ENCODE assay signal across 1 cellular context in the genomic region with DNA sequence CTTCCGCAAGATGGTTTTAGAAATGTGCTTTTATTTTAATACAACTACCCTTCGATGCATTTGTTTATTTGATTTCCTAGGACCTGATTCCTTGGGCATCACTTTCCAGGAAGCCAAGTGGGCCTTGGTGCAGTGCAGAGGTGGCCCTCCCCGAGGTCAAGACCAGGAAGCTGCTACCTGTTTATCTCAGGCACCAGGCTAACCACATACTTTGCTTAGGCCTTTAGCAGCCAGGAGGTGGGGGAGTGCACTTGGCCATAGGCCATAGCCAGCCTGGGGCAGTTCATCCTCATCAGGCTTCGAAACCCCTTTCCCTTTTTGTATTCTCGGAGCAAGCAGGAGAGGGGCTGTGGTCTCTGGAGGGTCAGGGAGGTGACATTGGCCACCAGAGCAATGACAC.
A peak's percentile ranks its signal among the peaks of the same experiment; 100 is the strongest.
TF ChIP-seq lines count a peak whose summit lies in the region.

No MANE protein-coding gene starts in this region.

TF ChIP-seq in GM12878, 131 proteins besides CTCF, POLR2A, EP300 and RAD21:
- TF ChIP-seq JUND (IDR thresholded peaks at IDR 0.05; ENCODE audit: low read depth, low read length), result no peak
- TF ChIP-seq, protein P1, sequence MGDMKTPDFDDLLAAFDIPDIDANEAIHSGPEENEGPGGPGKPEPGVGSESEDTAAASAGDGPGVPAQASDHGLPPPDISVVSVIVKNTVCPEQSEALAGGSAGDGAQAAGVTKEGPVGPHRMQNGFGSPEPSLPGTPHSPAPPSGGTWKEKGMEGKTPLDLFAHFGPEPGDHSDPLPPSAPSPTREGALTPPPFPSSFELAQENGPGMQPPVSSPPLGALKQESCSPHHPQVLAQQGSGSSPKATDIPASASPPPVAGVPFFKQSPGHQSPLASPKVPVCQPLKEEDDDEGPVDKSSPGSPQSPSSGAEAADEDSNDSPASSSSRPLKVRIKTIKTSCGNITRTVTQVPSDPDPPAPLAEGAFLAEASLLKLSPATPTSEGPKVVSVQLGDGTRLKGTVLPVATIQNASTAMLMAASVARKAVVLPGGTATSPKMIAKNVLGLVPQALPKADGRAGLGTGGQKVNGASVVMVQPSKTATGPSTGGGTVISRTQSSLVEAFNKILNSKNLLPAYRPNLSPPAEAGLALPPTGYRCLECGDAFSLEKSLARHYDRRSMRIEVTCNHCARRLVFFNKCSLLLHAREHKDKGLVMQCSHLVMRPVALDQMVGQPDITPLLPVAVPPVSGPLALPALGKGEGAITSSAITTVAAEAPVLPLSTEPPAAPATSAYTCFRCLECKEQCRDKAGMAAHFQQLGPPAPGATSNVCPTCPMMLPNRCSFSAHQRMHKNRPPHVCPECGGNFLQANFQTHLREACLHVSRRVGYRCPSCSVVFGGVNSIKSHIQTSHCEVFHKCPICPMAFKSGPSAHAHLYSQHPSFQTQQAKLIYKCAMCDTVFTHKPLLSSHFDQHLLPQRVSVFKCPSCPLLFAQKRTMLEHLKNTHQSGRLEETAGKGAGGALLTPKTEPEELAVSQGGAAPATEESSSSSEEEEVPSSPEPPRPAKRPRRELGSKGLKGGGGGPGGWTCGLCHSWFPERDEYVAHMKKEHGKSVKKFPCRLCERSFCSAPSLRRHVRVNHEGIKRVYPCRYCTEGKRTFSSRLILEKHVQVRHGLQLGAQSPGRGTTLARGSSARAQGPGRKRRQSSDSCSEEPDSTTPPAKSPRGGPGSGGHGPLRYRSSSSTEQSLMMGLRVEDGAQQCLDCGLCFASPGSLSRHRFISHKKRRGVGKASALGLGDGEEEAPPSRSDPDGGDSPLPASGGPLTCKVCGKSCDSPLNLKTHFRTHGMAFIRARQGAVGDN (IDR thresholded peaks at IDR 0.05), result no peak
- no peak for TF ChIP-seq WRNIP1 (IDR thresholded peaks at IDR 0.05; ENCODE audit: borderline replicate concordance, low read depth, low read length)
- TF ChIP-seq RUNX3 (IDR thresholded peaks at IDR 0.05; ENCODE audit: low read length), result peak; percentile 31; the same call in 1 of the 2 replicates
- TF ChIP-seq ZNF384 (IDR thresholded peaks at IDR 0.05; ENCODE audit: borderline replicate concordance, low read depth, low read length), result no peak
- TF ChIP-seq SREBF2 (IDR thresholded peaks at IDR 0.05; ENCODE audit: low read length), result no peak
